In the genomic region with DNA sequence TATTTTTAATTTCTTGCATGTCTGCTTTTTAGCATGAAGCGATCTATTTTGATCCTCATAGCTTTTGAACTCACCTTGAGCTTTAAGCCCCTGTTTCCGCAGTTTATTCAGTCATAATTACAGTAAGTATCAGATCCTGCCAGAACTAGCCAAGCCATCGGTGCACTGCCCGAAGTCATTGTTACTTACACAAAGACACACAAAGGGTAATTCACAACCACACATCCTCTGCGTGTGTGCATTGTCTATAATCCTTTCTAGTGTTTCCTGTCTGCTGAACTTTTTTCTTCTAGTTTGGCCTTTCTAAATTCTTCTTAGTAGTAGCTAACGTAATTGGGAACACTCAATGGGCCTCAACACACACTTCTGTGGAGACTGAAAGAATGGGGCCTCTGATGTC, we compare ENCODE assay signal across 1 cellular context.
A peak's percentile ranks its signal among the peaks of the same experiment; 100 is the strongest.
TF ChIP-seq lines count a peak whose summit lies in the region.

No MANE protein-coding gene starts in this region.

TF ChIP-seq in liver, 16 proteins besides CTCF, POLR2A, EP300 and RAD21 (continued from another document):
- TF ChIP-seq, protein P1, sequence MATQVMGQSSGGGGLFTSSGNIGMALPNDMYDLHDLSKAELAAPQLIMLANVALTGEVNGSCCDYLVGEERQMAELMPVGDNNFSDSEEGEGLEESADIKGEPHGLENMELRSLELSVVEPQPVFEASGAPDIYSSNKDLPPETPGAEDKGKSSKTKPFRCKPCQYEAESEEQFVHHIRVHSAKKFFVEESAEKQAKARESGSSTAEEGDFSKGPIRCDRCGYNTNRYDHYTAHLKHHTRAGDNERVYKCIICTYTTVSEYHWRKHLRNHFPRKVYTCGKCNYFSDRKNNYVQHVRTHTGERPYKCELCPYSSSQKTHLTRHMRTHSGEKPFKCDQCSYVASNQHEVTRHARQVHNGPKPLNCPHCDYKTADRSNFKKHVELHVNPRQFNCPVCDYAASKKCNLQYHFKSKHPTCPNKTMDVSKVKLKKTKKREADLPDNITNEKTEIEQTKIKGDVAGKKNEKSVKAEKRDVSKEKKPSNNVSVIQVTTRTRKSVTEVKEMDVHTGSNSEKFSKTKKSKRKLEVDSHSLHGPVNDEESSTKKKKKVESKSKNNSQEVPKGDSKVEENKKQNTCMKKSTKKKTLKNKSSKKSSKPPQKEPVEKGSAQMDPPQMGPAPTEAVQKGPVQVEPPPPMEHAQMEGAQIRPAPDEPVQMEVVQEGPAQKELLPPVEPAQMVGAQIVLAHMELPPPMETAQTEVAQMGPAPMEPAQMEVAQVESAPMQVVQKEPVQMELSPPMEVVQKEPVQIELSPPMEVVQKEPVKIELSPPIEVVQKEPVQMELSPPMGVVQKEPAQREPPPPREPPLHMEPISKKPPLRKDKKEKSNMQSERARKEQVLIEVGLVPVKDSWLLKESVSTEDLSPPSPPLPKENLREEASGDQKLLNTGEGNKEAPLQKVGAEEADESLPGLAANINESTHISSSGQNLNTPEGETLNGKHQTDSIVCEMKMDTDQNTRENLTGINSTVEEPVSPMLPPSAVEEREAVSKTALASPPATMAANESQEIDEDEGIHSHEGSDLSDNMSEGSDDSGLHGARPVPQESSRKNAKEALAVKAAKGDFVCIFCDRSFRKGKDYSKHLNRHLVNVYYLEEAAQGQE (IDR thresholded peaks at IDR 0.05): no peak
- no peak for TF ChIP-seq SP1 (IDR thresholded peaks at IDR 0.05)
- peak; percentile 55 for TF ChIP-seq NR2F2 (IDR thresholded peaks at IDR 0.05)
- no peak for TF ChIP-seq MAX (IDR thresholded peaks at IDR 0.05)
- TF ChIP-seq YY1 (IDR thresholded peaks at IDR 0.05): no peak
TF ChIP-seq in liver: peak in this region for 1.
